ENCODE assay signal across 18 cellular contexts in the genomic region with DNA sequence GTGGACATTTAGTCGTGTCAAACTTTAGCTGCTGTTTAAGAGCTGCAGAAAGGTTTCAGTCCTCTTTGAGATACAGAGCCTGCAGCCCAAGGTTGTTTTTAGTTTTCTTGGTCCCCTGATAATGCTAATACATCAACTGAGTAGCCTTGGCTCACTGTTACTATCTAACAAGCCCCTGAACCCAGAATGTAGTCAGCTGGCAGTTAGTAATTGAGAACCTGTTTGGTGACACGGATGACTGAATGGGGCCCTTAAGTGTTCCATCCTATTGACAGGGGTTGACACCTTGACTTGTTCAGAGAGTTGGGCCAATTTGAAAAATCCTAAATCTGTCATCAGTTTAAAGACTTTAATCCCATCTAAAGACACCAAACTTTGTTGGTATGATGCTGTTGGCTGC. TPM values are rescaled to one million over a fixed set of nuclear protein-coding genes. Genes with fewer than 3 reads are reported as not detected.
DNase-seq lines count a peak whose midpoint lies in the region; ATAC-seq and FAIRE-seq lines count a peak whose summit lies in the region.
"Had no signal": no experiment of that assay in that cellular context is flagged by ENCODE, and none has a peak within 500 bp of the region (broad histone marks: within the 10 kb centered on the region; RNA-seq: fewer than 3 reads in every experiment).

No MANE protein-coding gene starts in this region.

- ATAC-seq in GM21529 (IDR thresholded peaks at IDR 0.05; ENCODE audit: unreplicated experiment), result peak; percentile 26
- ATAC-seq in GM21367 (IDR thresholded peaks at IDR 0.05; ENCODE audit: unreplicated experiment), result no peak
- ATAC-seq: activated naive CD8-positive, alpha-beta T cell treated with anti-CD3 and anti-CD28 coated beads, Interleukin-2, amount 50 U/mL, for 24 hours; activated T-cell treated with anti-CD3 and anti-CD28 coated beads, Interleukin-2, amount 50 U/mL, for 72 hours; left ventricle myocardium superior; naive thymus-derived CD4-positive, alpha-beta T cell had no signal

- H3K9me3 ChIP-seq in HUES64 (ENCODE audit: insufficient read depth, low read depth, low read length), result peaks cover 11% of the 10 kb centered on the region

- FAIRE-seq in urothelium cell line (lab: Jason Lieb, UNC), result no peak

- H3K4me3 ChIP-seq in HUES64 (ENCODE audit: low read length), result no peak overlapping the region

- peaks cover 10% of the 10 kb centered on the region for H3K36me3 ChIP-seq in HUES64 (ENCODE audit: insufficient read depth, low read length)

- no peak overlapping the region for H3K9ac ChIP-seq in HUES64 (ENCODE audit: low read depth, low read length)

- peaks cover 22% of the 10 kb centered on the region for H3K4me1 ChIP-seq in HUES64 (ENCODE audit: insufficient read depth, low read length)

- no peaks in the 10 kb centered on the region for H3K27me3 ChIP-seq in HUES64 (ENCODE audit: insufficient read depth, low read length)

- 63% methylated on average over 2 of the region's 2 CpGs for WGBS in HUES64

- DNase-seq in DMS53 (lab: John Stamatoyannopoulos, UW) (peak; percentile 58), DMS53 treated with DMSO at 0.1 percent for 48 hours (lab: John Stamatoyannopoulos, UW; ENCODE audit: unreplicated experiment) (no peak), kidney tubule cell (ENCODE audit: low spot score) (peak; percentile 32), NCI-H526 treated with DMSO at 0.1 percent for 48 hours (lab: John Stamatoyannopoulos, UW) (no peak), urothelium cell line (ENCODE audit: low spot score) (no peak)
- DNase-seq: 8988T; activated CD4-positive, alpha-beta memory T cell treated with anti-CD3 and anti-CD28 coated beads, Interleukin-2, amount 10 ng/mL, durations not matched to agents 7 days and 5 days; activated naive CD8-positive, alpha-beta T cell treated with anti-CD3 and anti-CD28 coated beads, Interleukin-2, amount 50 U/mL, for 24 hours; activated T-cell treated with anti-CD3 and anti-CD28 coated beads, Interleukin-2, amount 50 U/mL, for 72 hours; C1 segment of cervical spinal cord; central memory CD4-positive, alpha-beta T cell; effector CD8-positive, alpha-beta T cell; left ventricle myocardium superior; naive thymus-derived CD4-positive, alpha-beta T cell; NCI-H1930 had no signal

- H3K27ac ChIP-seq in HUES64 (ENCODE audit: low read depth, low read length), result peak overlapping the region; percentile 38; the same call in 1 of the 2 replicates

RNA-seq across cellular contexts. Expression of a gene that starts 2.8 kb away (rescaled TPM):
- 14.8 TPM for polyA plus RNA-seq in HUES64 (2013, experiment 1 of 2)
- polyA plus RNA-seq in HUES64 (2013, experiment 2 of 2), result 14.6 TPM

RNA-seq across cellular contexts. Expression of a gene that starts 2.9 kb away (rescaled TPM):
- polyA plus RNA-seq in HUES64 (2013, experiment 1 of 2), result 15.4 TPM
- polyA plus RNA-seq in HUES64 (2013, experiment 2 of 2), result 13.1 TPM

Comparison
In these comparisons a context has a peak if more than half of its experiments do, and no peak if none do; other contexts are left out.
1. DNase-seq: peak in DMS53 (single experiment) and kidney tubule cell (single experiment); none in DMS53 treated with DMSO at 0.1 percent for 48 hours (single experiment), NCI-H526 treated with DMSO at 0.1 percent for 48 hours (single experiment) and urothelium cell line (single experiment).